18 cellular contexts compared by ENCODE assay signal in the genomic region with DNA sequence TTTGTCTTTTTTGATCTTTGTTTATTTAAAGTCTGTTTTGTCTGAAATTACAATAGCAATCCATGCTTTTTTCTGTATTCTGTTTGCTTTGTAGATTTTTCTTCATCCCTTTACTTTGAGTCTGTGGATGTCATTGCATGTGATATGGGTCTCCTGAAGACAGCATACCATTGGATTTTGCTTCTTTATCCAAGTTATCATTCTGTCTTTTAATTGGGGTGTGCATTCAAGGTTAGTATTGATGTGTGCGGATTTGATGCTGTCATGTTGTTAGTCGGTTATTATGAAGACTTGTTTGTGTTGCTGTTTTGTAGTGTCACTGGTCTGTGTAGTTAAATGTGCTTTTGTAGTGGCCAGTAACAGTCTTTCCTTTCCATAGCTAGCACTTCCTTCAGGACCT. TPM values are rescaled to one million over a fixed set of nuclear protein-coding genes. Genes with fewer than 3 reads are reported as not detected.
DNase-seq lines count a peak whose midpoint lies in the region; ATAC-seq, FAIRE-seq and TF ChIP-seq lines count a peak whose summit lies in the region.
"Had no signal": no experiment of that assay in that cellular context is flagged by ENCODE, and none has a peak within 500 bp of the region (broad histone marks: within the 10 kb centered on the region; RNA-seq: fewer than 3 reads in every experiment).

No MANE protein-coding gene starts in this region.

- no peak overlapping the region for H3K9ac ChIP-seq in GM12878 (ENCODE audit: control insufficient read depth, insufficient read depth, low read length)
- no peak overlapping the region for H3K9ac ChIP-seq in keratinocyte (ENCODE audit: control insufficient read depth, extremely low read depth, insufficient read depth, low read length)
- H3K9ac ChIP-seq: BLaER1 treated with 17β-estradiol and CSF1 and Interleukin-3, amounts not matched to agents 10 nM and 100 nM had no signal

- no TSS peak for BruUV-seq in GM12878 (replicated peaks; lab: Mats Ljungman, UMichigan)
- no TSS peak for BruUV-seq in OCI-LY7 (replicated peaks; lab: Mats Ljungman, UMichigan)

- TF ChIP-seq POLR2A in A549 (IDR thresholded peaks at IDR 0.05; ENCODE audit: low read length) (no peak), GM12878 (IDR thresholded peaks at IDR 0.05; ENCODE audit: low read depth, low read length) (no peak)

- H3K79me2 ChIP-seq in GM12878 (ENCODE audit: control insufficient read depth, insufficient read depth, low read length) (peaks cover 66% of the 10 kb centered on the region), keratinocyte (ENCODE audit: control insufficient read depth, insufficient read depth, low read length) (peaks cover 52% of the 10 kb centered on the region), OCI-LY7 (ENCODE audit: insufficient read depth, low read depth, low read length) (peaks cover 4% of the 10 kb centered on the region; the same call in 1 of the 2 replicates)

- H3K9me1 ChIP-seq in keratinocyte (ENCODE audit: control insufficient read depth, extremely low read depth, insufficient read depth, low read length), result no peaks in the 10 kb centered on the region

- H3K9me2 ChIP-seq in OCI-LY7 (ENCODE audit: insufficient read depth, low read length), result no peaks in the 10 kb centered on the region

- no peak for TF ChIP-seq RAD21 in A549 (conservative IDR thresholded peaks at IDR 0.05 in 1 of 2, IDR thresholded peaks at IDR 0.05 in 1 of 2)
- TF ChIP-seq RAD21 in GM12878 (IDR thresholded peaks at IDR 0.05; ENCODE audit: insufficient read depth, low read depth, low read length), result no peak

- RAD21 ChIA-PET in GM12878 (lab: Charles Lee; ENCODE audit: unreplicated experiment), result no interaction called here

- peaks cover 15% of the 10 kb centered on the region for H3K9me3 Mint-ChIP-seq in stimulated activated memory B cell treated with anti-CD40 and anti-IgM and Interleukin-4, amounts not matched to agents 10 μg/mL and 1 μg/mL and 100 μg/mL, for 72 hours
- H3K9me3 Mint-ChIP-seq in natural killer cell treated with Interleukin-12 subunit alpha and Interleukin-12 subunit beta and Interleukin-15 and Interleukin-18, amount 100 ng/mL, for 72 hours, result peaks cover 7% of the 10 kb centered on the region

- WGBS in A549 (ENCODE audit: missing lambda C conversion rate), result 96% methylated on average over 2 of the region's 2 CpGs
- WGBS in GM12878 (ENCODE audit: insufficient coverage, insufficient replicate concordance, low lambda C conversion rate, missing lambda C conversion rate), result 95% methylated on average over 2 of the region's 2 CpGs

- H3K4me2 ChIP-seq in A549, result no peak overlapping the region
- no peak overlapping the region for H3K4me2 ChIP-seq in GM12878 (ENCODE audit: control insufficient read depth, insufficient read depth)
- no peak overlapping the region for H3K4me2 ChIP-seq in keratinocyte (ENCODE audit: control insufficient read depth, extremely low read depth, insufficient read depth, low read depth, low read length)
- H3K4me2 ChIP-seq in OCI-LY7 (ENCODE audit: low read length), result no peak overlapping the region
- H3K4me2 ChIP-seq: BLaER1 treated with 17β-estradiol and CSF1 and Interleukin-3, amounts not matched to agents 10 nM and 100 nM; GM23338 had no signal

- H3K36me3 ChIP-seq in HEK293 (ENCODE audit: control insufficient read depth in 2 of 2, insufficient read depth in 1 of 2, low read length in 2 of 2) (peaks cover 0 to 4% of the 10 kb centered on the region in 2 experiments; a peak in 2 of 3 replicates), GM12878 (ENCODE audit: control insufficient read depth in 2 of 2, insufficient read depth in 2 of 2, low read length in 1 of 2) (peaks cover 0 to 12% of the 10 kb centered on the region in 2 experiments; a peak in 3 of 4 replicates), keratinocyte (ENCODE audit: control insufficient read depth in 2 of 2, extremely low read depth in 1 of 2, insufficient read depth in 2 of 2, low read length in 2 of 2) (no peaks in the 10 kb centered on the region), OCI-LY7 (ENCODE audit: insufficient read depth, low read length) (peaks cover 23% of the 10 kb centered on the region)

- H3K4me3 ChIP-seq in A549 (no peak overlapping the region), HEK293 (ENCODE audit: low read depth, low read length) (no peak overlapping the region), GM12878 (no peak overlapping the region), keratinocyte (ENCODE audit: control insufficient read depth in 2 of 3, extremely low read depth in 1 of 3, insufficient read depth in 2 of 3, low read depth in 1 of 3, low read length in 3 of 3) (no peak overlapping the region), OCI-LY7 (ENCODE audit: low read depth, low read length, poor library complexity, severe bottlenecking) (no peak overlapping the region)
- H3K4me3 ChIP-seq: BLaER1 treated with 17β-estradiol and CSF1 and Interleukin-3, amounts not matched to agents 10 nM and 100 nM; GM23338; K562 had no signal

- DNase-seq in A549 (ENCODE audit: low read depth in 1 of 2, low spot score in 1 of 2) (no peak), GM12878 (ENCODE audit: low read depth, low spot score) (no peak), keratinocyte (ENCODE audit: low read depth, low spot score) (no peak), OCI-LY7 (ENCODE audit: low spot score) (no peak)
- DNase-seq in natural killer cell treated with Interleukin-12 subunit alpha and Interleukin-12 subunit beta and Interleukin-15 and Interleukin-18, amount 100 ng/mL, for 72 hours (ENCODE audit: low spot score), result no peak
- DNase-seq: 8988T; Calu3; CD8-positive, alpha-beta T cell; DMS79 treated with DMSO at 0.1 percent for 48 hours; GF-D8; H7 had no signal

- H3K27me3 ChIP-seq in GM12878 (replicated peaks in 1 of 2; ENCODE audit: control insufficient read depth in 2 of 2, insufficient read depth in 2 of 2, low read length in 1 of 2) (no peaks in the 10 kb centered on the region), keratinocyte (ENCODE audit: control insufficient read depth, extremely low read depth, insufficient read depth, low read length) (no peaks in the 10 kb centered on the region)
- H3K27me3 ChIP-seq: BLaER1 treated with 17β-estradiol and CSF1 and Interleukin-3, amounts not matched to agents 10 nM and 100 nM had no signal

- H3K27me3 Mint-ChIP-seq in stimulated activated memory B cell treated with anti-CD40 and anti-IgM and Interleukin-4, amounts not matched to agents 10 μg/mL and 1 μg/mL and 100 μg/mL, for 72 hours, result no peaks in the 10 kb centered on the region
- H3K27me3 Mint-ChIP-seq in natural killer cell treated with Interleukin-12 subunit alpha and Interleukin-12 subunit beta and Interleukin-15 and Interleukin-18, amount 100 ng/mL, for 72 hours, result no peaks in the 10 kb centered on the region
- H3K27me3 Mint-ChIP-seq: B cell had no signal

- TF ChIP-seq CTCF in A549 (IDR thresholded peaks at IDR 0.05) (no peak), HEK293 (tag by site-specific recombination; IDR thresholded peaks at IDR 0.05) (no peak), GM12878 (IDR thresholded peaks at IDR 0.05 in 2 of 3, conservative IDR thresholded peaks at IDR 0.05 in 1 of 3; ENCODE audit: control insufficient read depth in 2 of 3, extremely low read depth in 1 of 3, insufficient read depth in 1 of 3, low read depth in 3 of 3, low read length in 3 of 3) (no peak), keratinocyte (optimal IDR thresholded peaks at IDR 0.05 in 1 of 3, IDR thresholded peaks at IDR 0.05 in 1 of 3, conservative IDR thresholded peaks at IDR 0.05 in 1 of 3; ENCODE audit: extremely low read depth in 1 of 3, insufficient read depth in 2 of 3, low read length in 3 of 3) (no peak), OCI-LY7 (conservative IDR thresholded peaks at IDR 0.05; ENCODE audit: low read length) (no peak)

- ATAC-seq in A549 (no peak), GM12878 (no peak)
- ATAC-seq in stimulated activated memory B cell treated with anti-CD40 and anti-IgM and Interleukin-4, amounts not matched to agents 10 μg/mL and 1 μg/mL and 100 μg/mL, for 72 hours, result no peak
- ATAC-seq in natural killer cell treated with Interleukin-12 subunit alpha and Interleukin-12 subunit beta and Interleukin-15 and Interleukin-18, amount 100 ng/mL, for 72 hours, result no peak
- ATAC-seq: CD8-positive, alpha-beta T cell; GM23338; HCT116; K562 had no signal

- no peak overlapping the region for H3K4me3 Mint-ChIP-seq in stimulated activated memory B cell treated with anti-CD40 and anti-IgM and Interleukin-4, amounts not matched to agents 10 μg/mL and 1 μg/mL and 100 μg/mL, for 72 hours
- no peak overlapping the region for H3K4me3 Mint-ChIP-seq in natural killer cell treated with Interleukin-12 subunit alpha and Interleukin-12 subunit beta and Interleukin-15 and Interleukin-18, amount 100 ng/mL, for 72 hours
- H3K4me3 Mint-ChIP-seq: B cell; CD8-positive, alpha-beta T cell; GM23338 had no signal

- H2AFZ ChIP-seq in GM12878 (ENCODE audit: control insufficient read depth, low read depth, low read length), result no peak overlapping the region
- no peak overlapping the region for H2AFZ ChIP-seq in keratinocyte (ENCODE audit: control insufficient read depth, low read length)
- H2AFZ ChIP-seq in OCI-LY7 (ENCODE audit: low read length), result no peak overlapping the region
- H2AFZ ChIP-seq: GM23338 had no signal

- in situ Hi-C loops in GM12878 (cut with MboI), result no loop called here

- peaks cover 41% of the 10 kb centered on the region for H3K4me1 Mint-ChIP-seq in stimulated activated memory B cell treated with anti-CD40 and anti-IgM and Interleukin-4, amounts not matched to agents 10 μg/mL and 1 μg/mL and 100 μg/mL, for 72 hours
- H3K4me1 Mint-ChIP-seq in natural killer cell treated with Interleukin-12 subunit alpha and Interleukin-12 subunit beta and Interleukin-15 and Interleukin-18, amount 100 ng/mL, for 72 hours (ENCODE audit: low read depth in 2 of 2), result peaks cover 16 to 18% of the 10 kb centered on the region in 2 donors

- H3K4me1 ChIP-seq in A549 (peaks cover 9% of the 10 kb centered on the region; the same call in 2 of the 3 replicates), HEK293 (ENCODE audit: control insufficient read depth, insufficient read depth, low read length) (no peaks in the 10 kb centered on the region), GM12878 (ENCODE audit: control insufficient read depth, insufficient read depth, low read length) (no peaks in the 10 kb centered on the region), keratinocyte (ENCODE audit: control insufficient read depth, extremely low read depth, insufficient read depth, low read length) (peaks cover 21% of the 10 kb centered on the region), OCI-LY7 (ENCODE audit: insufficient read depth, low read length, poor library complexity, severe bottlenecking) (no peaks in the 10 kb centered on the region)

- CTCF ChIA-PET in A549 (lab: Yijun Ruan, JAX) (interaction anchor here (0.8 kb wide), 1 partner anchor 146 kb away, joined by 3 read pairs; no protein-coding TSS in a partner anchor), HEK293 (lab: Yijun Ruan, JAX) (no interaction called here), GM12878 (lab: Yijun Ruan, JAX) (no interaction called here), OCI-LY7 (lab: Charles Lee; ENCODE audit: unreplicated experiment) (interaction anchor here (0.6 kb wide), 1 partner anchor 21 kb away, joined by 5 read pairs; no protein-coding TSS in a partner anchor)

- H3K27ac ChIP-seq in A549, result no peak overlapping the region
- no peak overlapping the region for H3K27ac ChIP-seq in HEK293 (ENCODE audit: extremely low read depth, low read depth, low read length)
- no peak overlapping the region for H3K27ac ChIP-seq in GM12878 (ENCODE audit: control insufficient read depth, insufficient read depth)
- no peak overlapping the region for H3K27ac ChIP-seq in keratinocyte (ENCODE audit: control insufficient read depth, insufficient read depth, low read length)
- no peak overlapping the region for H3K27ac ChIP-seq in OCI-LY7 (ENCODE audit: low read depth, low read length, poor library complexity, severe bottlenecking)
- H3K27ac ChIP-seq: BLaER1 treated with 17β-estradiol and CSF1 and Interleukin-3, amounts not matched to agents 10 nM and 100 nM had no signal

- H4K20me1 ChIP-seq in GM12878 (ENCODE audit: control insufficient read depth, insufficient read depth), result no peaks in the 10 kb centered on the region
- no peaks in the 10 kb centered on the region for H4K20me1 ChIP-seq in keratinocyte (ENCODE audit: control insufficient read depth, extremely low read depth, insufficient read depth, low read length)
- no peaks in the 10 kb centered on the region for H4K20me1 ChIP-seq in OCI-LY7 (ENCODE audit: insufficient read depth, low read length)

- intact Hi-C loops in GM12878 (cut with micrococcal nuclease; ENCODE audit: unreplicated experiment), result no loop called here
- intact Hi-C loops in OCI-LY7 (cut with micrococcal nuclease; ENCODE audit: unreplicated experiment), result no loop called here

- TF ChIP-seq EP300 in A549 (IDR thresholded peaks at IDR 0.05) (no peak), GM12878 (IDR thresholded peaks at IDR 0.05; ENCODE audit: borderline replicate concordance in 1 of 2, control insufficient read depth in 1 of 2, low read depth in 2 of 2, low read length in 2 of 2) (no peak)

- SMC1A ChIA-PET in GM12878 (lab: Charles Lee; ENCODE audit: uncharacterized antibody, unreplicated experiment), result interaction anchor here (1.7 kb wide), 1 partner anchor 41 kb away, joined by 6 read pairs; no protein-coding TSS in a partner anchor

- H3K36me3 Mint-ChIP-seq in stimulated activated memory B cell treated with anti-CD40 and anti-IgM and Interleukin-4, amounts not matched to agents 10 μg/mL and 1 μg/mL and 100 μg/mL, for 72 hours, result peaks cover 42% of the 10 kb centered on the region
- peaks cover 33% of the 10 kb centered on the region for H3K36me3 Mint-ChIP-seq in natural killer cell treated with Interleukin-12 subunit alpha and Interleukin-12 subunit beta and Interleukin-15 and Interleukin-18, amount 100 ng/mL, for 72 hours

- dilution Hi-C loops in keratinocyte (cut with MboI; ENCODE audit: extremely low pct_ligation_motif_present, low sequenced_read_pairs), result no loop called here

- H3K9me3 ChIP-seq in A549, result peaks cover 4% of the 10 kb centered on the region; the same call in 1 of the 3 replicates
- no peaks in the 10 kb centered on the region for H3K9me3 ChIP-seq in HEK293 (ENCODE audit: control insufficient read depth, insufficient read depth, low read depth, low read length)
- H3K9me3 ChIP-seq in GM12878 (replicated peaks; ENCODE audit: control insufficient read depth, insufficient read depth, low read length), result peaks cover 23% of the 10 kb centered on the region
- peaks cover 2% of the 10 kb centered on the region for H3K9me3 ChIP-seq in keratinocyte (ENCODE audit: control insufficient read depth, low read depth, low read length)
- H3K9me3 ChIP-seq in OCI-LY7 (ENCODE audit: low read length), result peaks cover 23% of the 10 kb centered on the region; the same call in 1 of the 2 replicates

- H3K27ac Mint-ChIP-seq in stimulated activated memory B cell treated with anti-CD40 and anti-IgM and Interleukin-4, amounts not matched to agents 10 μg/mL and 1 μg/mL and 100 μg/mL, for 72 hours, result no peak overlapping the region
- H3K27ac Mint-ChIP-seq in natural killer cell treated with Interleukin-12 subunit alpha and Interleukin-12 subunit beta and Interleukin-15 and Interleukin-18, amount 100 ng/mL, for 72 hours, result no peak overlapping the region
- H3K27ac Mint-ChIP-seq: B cell; CD8-positive, alpha-beta T cell; GM23338 had no signal

- POLR2A ChIA-PET in A549 (lab: Yijun Ruan, JAX), result no interaction called here
- POLR2A ChIA-PET in HEK293 (lab: Yijun Ruan, JAX), result no interaction called here
- POLR2A ChIA-PET in GM12878 (lab: Charles Lee), result no interaction called here
- POLR2A ChIA-PET in OCI-LY7 (lab: Charles Lee), result interaction anchor here (1.0 kb wide), 1 partner anchor 21 kb away, joined by 3 read pairs; no protein-coding TSS in a partner anchor

- FAIRE-seq in A549 (lab: Jason Lieb, UNC), result peak; percentile 32
- peak; percentile 56 for FAIRE-seq in GM12878 (lab: Jason Lieb, UNC)
- peak; percentile 67 for FAIRE-seq in keratinocyte (lab: Jason Lieb, UNC)
- FAIRE-seq: K562 had no signal

RNA-seq across cellular contexts. Expression of a gene that starts 23.0 kb away (rescaled TPM):
- 39.8 and 41.6 TPM in 2 replicates for polyA plus RNA-seq in A549 (2011; rRNA removed)
- 5.0 and 5.5 TPM in 2 replicates for polyA plus RNA-seq in A549 (2012; cell fraction: cytosol; rRNA removed)
- polyA plus RNA-seq in A549 (2012; cell fraction: nucleus; rRNA removed), result 4.2 and 4.8 TPM in 2 replicates
- 10.9 to 12.3 TPM (median 12.2 TPM) in 3 replicates for polyA plus RNA-seq in A549 (2017; fragmentation: RNase III; extraction: RNeasy Plus Mini Kit Qiagen cat#74134 plus additional on column Dnase treatment)
- 22.6 and 23.8 TPM in 2 replicates for polyA minus RNA-seq in A549 (2011; rRNA and poly(A)+ RNA removed)
- 231 and 234 TPM in 2 replicates for total RNA-seq in GM12878 (2013; cell fraction: nucleolus; rRNA removed)
- 29.0 and 36.8 TPM in 2 replicates for total RNA-seq in GM12878 (2014; rRNA removed)
- 39.9 and 42.0 TPM in 2 replicates for total RNA-seq in GM12878 (2014; rRNA removed; fragmentation: Illumina TruSeq; extraction: Trizol)
- 25.6 and 26.6 TPM in 2 replicates for total RNA-seq in GM12878 (2021)
- 7.1 TPM for polyA plus RNA-seq in GM12878 (2011; ENCODE audit: low read depth)
- polyA plus RNA-seq in GM12878 (2011; rRNA removed), result 47.6 and 75.0 TPM in 2 replicates
- 15.9 and 19.4 TPM in 2 replicates for polyA plus RNA-seq in GM12878 (2011; cell fraction: cytosol; rRNA removed)
- polyA plus RNA-seq in GM12878 (2011; cell fraction: nucleus; rRNA removed), result 29.1 and 39.9 TPM in 2 replicates
- polyA plus RNA-seq in GM12878 (2012), result 10.4 and 16.5 TPM in 2 replicates
- 36.7 and 44.0 TPM in 2 replicates for polyA plus RNA-seq in GM12878 (2014; fragmentation: Illumina TruSeq; extraction: Trizol)
- 10 to 100 TPM; 10.4 to 10.7 TPM for polyA plus RNA-seq in GM12878 (2014; fragmentation: Nextera tagmentation; extraction: Ambion mirVana)
- polyA plus RNA-seq in GM12878 (2014; rRNA removed), result 15.0 and 20.9 TPM in 2 replicates
- polyA plus RNA-seq in GM12878 (2016; fragmentation: Nextera tagmentation; extraction: Ambion mirVana), result 10 to 100 TPM; 29.0 to 32.0 TPM
- 50.9 and 127 TPM in 2 replicates for polyA minus RNA-seq in GM12878 (2011; rRNA and poly(A)+ RNA removed)
- polyA minus RNA-seq in GM12878 (2011; cell fraction: cytosol; rRNA and poly(A)+ RNA removed), result 17.5 and 25.1 TPM in 2 replicates
- polyA minus RNA-seq in GM12878 (2011; cell fraction: nucleus; rRNA and poly(A)+ RNA removed), result 33.9 and 57.1 TPM in 2 replicates
- polyA plus RNA-seq in keratinocyte, result 12.1 to 25.8 TPM (median 18.7 TPM) in 3 replicates
- polyA plus RNA-seq in keratinocyte (2011; ENCODE audit: low read depth), result 20.6 TPM
- polyA plus RNA-seq in keratinocyte (2011; cell fraction: cytosol; rRNA removed), result 8.9 and 24.6 TPM in 2 replicates
- 38.4 and 47.6 TPM in 2 replicates for polyA plus RNA-seq in keratinocyte (2011; cell fraction: nucleus; rRNA removed)
- 7.1 and 9.1 TPM in 2 replicates for polyA plus RNA-seq in keratinocyte (2012; ENCODE audit: low replicate concordance)
- 12.9 to 54.3 TPM (median 30.0 TPM) in 3 replicates for polyA minus RNA-seq in keratinocyte
- 7.5 TPM for polyA minus RNA-seq in keratinocyte (2011; cell fraction: cytosol; rRNA and poly(A)+ RNA removed)
- polyA minus RNA-seq in keratinocyte (2011; cell fraction: nucleus; rRNA and poly(A)+ RNA removed), result 20.5 and 50.7 TPM in 2 replicates
- total RNA-seq in natural killer cell treated with Interleukin-12 subunit alpha and Interleukin-12 subunit beta and Interleukin-15 and Interleukin-18, amount 100 ng/mL, for 72 hours, result 10 to 100 TPM; 32.3 to 33.9 TPM
- 16.0 and 20.1 TPM in 2 replicates for total RNA-seq in OCI-LY7 (2014; rRNA removed; shearing (Covaris generic))
- total RNA-seq in OCI-LY7 (2022), result 29.5 and 30.0 TPM in 2 replicates

RNA-seq across cellular contexts. Expression of a gene that starts 23.3 kb away (rescaled TPM):
- polyA plus RNA-seq in A549 (2011; rRNA removed) (19.5 and 25.7 TPM in 2 replicates), A549 (2017; fragmentation: RNase III; extraction: RNeasy Plus Mini Kit Qiagen cat#74134 plus additional on column Dnase treatment) (22.5 to 27.7 TPM (median 22.5 TPM) in 3 replicates), GM12878 (2011; rRNA removed) (26.5 and 27.6 TPM in 2 replicates), GM12878 (2014; fragmentation: Illumina TruSeq; extraction: Trizol) (32.5 and 43.2 TPM in 2 replicates), GM12878 (2014; fragmentation: Nextera tagmentation; extraction: Ambion mirVana) (10 to 100 TPM in 1 of 2 experiments, 1 to 10 TPM in 1; 7.7 to 10.4 TPM), GM12878 (2014; rRNA removed) (11.1 and 14.1 TPM in 2 replicates), GM12878 (2016; fragmentation: Nextera tagmentation; extraction: Ambion mirVana) (10 to 100 TPM; 24.6 to 29.9 TPM), keratinocyte (13.0 to 20.8 TPM (median 14.2 TPM) in 3 replicates)
- polyA plus RNA-seq in A549 (2012; cell fraction: cytosol; rRNA removed), result 5.2 and 6.0 TPM in 2 replicates
- 6.7 and 8.1 TPM in 2 replicates for polyA plus RNA-seq in A549 (2012; cell fraction: nucleus; rRNA removed)
- polyA minus RNA-seq in A549 (2011; rRNA and poly(A)+ RNA removed), result 18.2 and 30.8 TPM in 2 replicates
- 213 and 216 TPM in 2 replicates for total RNA-seq in GM12878 (2013; cell fraction: nucleolus; rRNA removed)
- total RNA-seq in GM12878 (2014; rRNA removed) (13.3 and 13.4 TPM in 2 replicates), GM12878 (2014; rRNA removed; fragmentation: Illumina TruSeq; extraction: Trizol) (35.3 and 36.7 TPM in 2 replicates), GM12878 (2021) (30.2 and 30.7 TPM in 2 replicates), OCI-LY7 (2022) (29.9 and 33.6 TPM in 2 replicates)
- 11.9 TPM for polyA plus RNA-seq in GM12878 (2011; ENCODE audit: low read depth)
- 11.6 and 28.3 TPM in 2 replicates for polyA plus RNA-seq in GM12878 (2011; cell fraction: cytosol; rRNA removed)
- 23.0 and 25.2 TPM in 2 replicates for polyA plus RNA-seq in GM12878 (2011; cell fraction: nucleus; rRNA removed)
- polyA plus RNA-seq in GM12878 (2012), result 15.4 and 25.1 TPM in 2 replicates
- polyA minus RNA-seq in GM12878 (2011; rRNA and poly(A)+ RNA removed), result 57.1 and 106 TPM in 2 replicates
- 19.9 and 22.8 TPM in 2 replicates for polyA minus RNA-seq in GM12878 (2011; cell fraction: cytosol; rRNA and poly(A)+ RNA removed)
- 41.0 and 78.9 TPM in 2 replicates for polyA minus RNA-seq in GM12878 (2011; cell fraction: nucleus; rRNA and poly(A)+ RNA removed)
- 78.7 TPM for polyA plus RNA-seq in keratinocyte (2011; ENCODE audit: low read depth)
- 13.0 and 18.9 TPM in 2 replicates for polyA plus RNA-seq in keratinocyte (2011; cell fraction: cytosol; rRNA removed)
- polyA plus RNA-seq in keratinocyte (2011; cell fraction: nucleus; rRNA removed), result 23.9 and 29.8 TPM in 2 replicates
- polyA plus RNA-seq in keratinocyte (2012; ENCODE audit: low replicate concordance), result 19.6 and 29.5 TPM in 2 replicates
- polyA minus RNA-seq in keratinocyte, result 24.7 to 51.6 TPM (median 27.3 TPM) in 3 replicates
- polyA minus RNA-seq in keratinocyte (2011; cell fraction: cytosol; rRNA and poly(A)+ RNA removed), result 33.2 TPM
- polyA minus RNA-seq in keratinocyte (2011; cell fraction: nucleus; rRNA and poly(A)+ RNA removed), result 28.8 and 58.6 TPM in 2 replicates
- 10 to 100 TPM; 30.6 to 39.5 TPM for total RNA-seq in natural killer cell treated with Interleukin-12 subunit alpha and Interleukin-12 subunit beta and Interleukin-15 and Interleukin-18, amount 100 ng/mL, for 72 hours
- total RNA-seq in OCI-LY7 (2014; rRNA removed; shearing (Covaris generic)), result 13.3 and 16.1 TPM in 2 replicates

Comparison
In these comparisons a context has a peak if more than half of its experiments do, and no peak if none do; other contexts are left out.
1. CTCF ChIA-PET loops: an anchor here in A549 (0.8 kb wide) and OCI-LY7 (0.6 kb wide); none called in HEK293 and GM12878.